ENCODE assay signal across 10 cellular contexts in genomic region chr12:110223777-110224378, GRCh38. TPM values are rescaled to one million over a fixed set of nuclear protein-coding genes. Genes with fewer than 3 reads are reported as not detected.
A peak's percentile ranks its signal among the peaks of the same experiment; 100 is the strongest.
DNase-seq lines count a peak whose midpoint lies in the region; ATAC-seq and TF ChIP-seq lines count a peak whose summit lies in the region.
"Had no signal": no experiment of that assay in that cellular context is flagged by ENCODE, and none has a peak within 500 bp of the region (broad histone marks: within the 10 kb centered on the region; RNA-seq: fewer than 3 reads in every experiment).

No MANE protein-coding gene starts in this region.

- no peak for TF ChIP-seq CTCF in esophagus muscularis mucosa (IDR thresholded peaks at IDR 0.05)
- TF ChIP-seq CTCF in vagina (IDR thresholded peaks at IDR 0.05), result peak in 1 of 3 experiments; percentile 30

- H3K9me3 ChIP-seq in esophagus muscularis mucosa, result no peaks in the 10 kb centered on the region
- H3K9me3 ChIP-seq in mucosa of stomach (ENCODE audit: control insufficient read depth, low read length), result no peaks in the 10 kb centered on the region
- H3K9me3 ChIP-seq in vagina, result no peaks in the 10 kb centered on the region

- H3K4me3 ChIP-seq in esophagus muscularis mucosa (peak overlapping the region in 1 of 4 donors; percentile 45), mucosa of stomach (ENCODE audit: low read length) (no peak overlapping the region), vagina (peak overlapping the region in 1 of 2 donors; percentile 28)

- DNase-seq in Right ventricle myocardium inferior (ENCODE audit: missing footprints), result no peak
- DNase-seq in cardiac septum (ENCODE audit: low spot score), result no peak
- no peak for DNase-seq in esophagus muscularis mucosa (ENCODE audit: extremely low spot score)
- DNase-seq in vagina (ENCODE audit: extremely low spot score in 2 of 2), result no peak
- no peak for DNase-seq in NCI-H128 (lab: John Stamatoyannopoulos, UW; ENCODE audit: unreplicated experiment)
- no peak for DNase-seq in effector CD8-positive, alpha-beta T cell (lab: John Stamatoyannopoulos, UW)
- DNase-seq: activated CD4-positive, CD25-positive, alpha-beta regulatory T cell treated with anti-CD3 and anti-CD28 coated beads, Interleukin-2, amount 50 U/mL, for 72 hours had no signal

- intact Hi-C loops in Right ventricle myocardium inferior (cut with DNase I), result no loop called here
- intact Hi-C loops in cardiac septum (cut with DNase I), result loop anchor here (5.0 kb wide), 1 partner anchor 58 kb away; the partner anchor contains the start of gene ATP2A2
- intact Hi-C loops in esophagus muscularis mucosa (cut with DNase I), result loop anchor here (5.0 to 10.0 kb wide), 2 partner anchors 122 to 201 kb away; no protein-coding TSS in a partner anchor
- intact Hi-C loops in vagina (cut with DNase I), result loop anchor here (2.0 to 5.0 kb wide), 2 partner anchors 57 to 117 kb away; partner anchors contain the start of gene ATP2A2

- H3K4me1 ChIP-seq in esophagus muscularis mucosa, result peaks cover 23 to 48% (median 46%) of the 10 kb centered on the region in 4 donors
- peaks cover 10% of the 10 kb centered on the region for H3K4me1 ChIP-seq in mucosa of stomach (ENCODE audit: control insufficient read depth, insufficient read depth, low read length)
- peaks cover 29% of the 10 kb centered on the region for H3K4me1 ChIP-seq in vagina

- H3K27ac ChIP-seq in esophagus muscularis mucosa (replicated peaks in 1 of 4) (peak overlapping the region; percentile 74 to 82 (median 78)), vagina (peak overlapping the region; percentile 77)
- H3K27ac ChIP-seq: 22Rv1 had no signal

- TF ChIP-seq EP300 in esophagus muscularis mucosa (IDR thresholded peaks at IDR 0.05), result no peak

- H3K9ac ChIP-seq in mucosa of stomach (ENCODE audit: low read length), result peak overlapping the region; percentile 63

- peaks cover 0 to 11% (median 0%) of the 10 kb centered on the region in 4 donors for H3K36me3 ChIP-seq in esophagus muscularis mucosa
- H3K36me3 ChIP-seq in mucosa of stomach (ENCODE audit: control insufficient read depth, insufficient read depth, low read length), result no peaks in the 10 kb centered on the region
- no peaks in the 10 kb centered on the region for H3K36me3 ChIP-seq in vagina

- ATAC-seq in Right ventricle myocardium inferior (peak; percentile 24), GM18867 (IDR thresholded peaks at IDR 0.05; ENCODE audit: unreplicated experiment) (no peak)

- H3K27me3 ChIP-seq in esophagus muscularis mucosa, result no peaks in the 10 kb centered on the region
- no peaks in the 10 kb centered on the region for H3K27me3 ChIP-seq in mucosa of stomach (ENCODE audit: control insufficient read depth, insufficient read depth, low read length)
- H3K27me3 ChIP-seq in vagina, result no peaks in the 10 kb centered on the region

- WGBS in esophagus muscularis mucosa, result 43% methylated on average over 4 of the region's 4 CpGs

- no peak for TF ChIP-seq POLR2A in esophagus muscularis mucosa (IDR thresholded peaks at IDR 0.05; ENCODE audit: low read depth)
- TF ChIP-seq POLR2A in vagina (IDR thresholded peaks at IDR 0.05), result no peak

RNA-seq across cellular contexts. Expression of gene ATP2A2, which starts 57.2 kb away (rescaled TPM):
- total RNA-seq in Right ventricle myocardium inferior (3,009 TPM), cardiac septum (918 TPM), esophagus muscularis mucosa (100 to 1,000 TPM; 170 to 231 (median 177) TPM), vagina (127 TPM)
